ENCODE assay signal across 1 cellular context in genomic region chr2:216426166-216426777, GRCh38.
A peak's percentile ranks its signal among the peaks of the same experiment; 100 is the strongest.
TF ChIP-seq lines count a peak whose summit lies in the region.

No MANE protein-coding gene starts in this region.

TF ChIP-seq in SK-N-SH treated with all-trans-retinoic acid at 6 μM for 48 hours, 23 proteins besides CTCF, POLR2A, EP300 and RAD21 (continued from another document):
- TF ChIP-seq CREB5 (CRISPR knock-in tag; IDR thresholded peaks at IDR 0.05; ENCODE audit: low read depth) (no peak), GLIS3 (CRISPR knock-in tag; IDR thresholded peaks at IDR 0.05) (no peak), ARNTL (CRISPR knock-in tag; IDR thresholded peaks at IDR 0.05; ENCODE audit: borderline replicate concordance, low read depth) (no peak), ZNF70 (CRISPR knock-in tag; IDR thresholded peaks at IDR 0.05) (no peak), TOX (CRISPR knock-in tag; IDR thresholded peaks at IDR 0.05; ENCODE audit: borderline replicate concordance) (peak; percentile 64; the same call in 1 of the 2 replicates), TCF4 (CRISPR knock-in tag; IDR thresholded peaks at IDR 0.05; ENCODE audit: borderline replicate concordance) (0 out of 2 replicates have a peak, but pooled peaks have one; percentile 47), ZFP3 (CRISPR knock-in tag; IDR thresholded peaks at IDR 0.05) (no peak), SNAI2 (CRISPR knock-in tag; IDR thresholded peaks at IDR 0.05) (no peak), CSDC2 (CRISPR knock-in tag; IDR thresholded peaks at IDR 0.05) (no peak)
- TF ChIP-seq, protein P1, sequence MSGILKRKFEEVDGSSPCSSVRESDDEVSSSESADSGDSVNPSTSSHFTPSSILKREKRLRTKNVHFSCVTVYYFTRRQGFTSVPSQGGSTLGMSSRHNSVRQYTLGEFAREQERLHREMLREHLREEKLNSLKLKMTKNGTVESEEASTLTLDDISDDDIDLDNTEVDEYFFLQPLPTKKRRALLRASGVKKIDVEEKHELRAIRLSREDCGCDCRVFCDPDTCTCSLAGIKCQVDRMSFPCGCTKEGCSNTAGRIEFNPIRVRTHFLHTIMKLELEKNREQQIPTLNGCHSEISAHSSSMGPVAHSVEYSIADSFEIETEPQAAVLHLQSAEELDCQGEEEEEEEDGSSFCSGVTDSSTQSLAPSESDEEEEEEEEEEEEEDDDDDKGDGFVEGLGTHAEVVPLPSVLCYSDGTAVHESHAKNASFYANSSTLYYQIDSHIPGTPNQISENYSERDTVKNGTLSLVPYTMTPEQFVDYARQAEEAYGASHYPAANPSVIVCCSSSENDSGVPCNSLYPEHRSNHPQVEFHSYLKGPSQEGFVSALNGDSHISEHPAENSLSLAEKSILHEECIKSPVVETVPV (CRISPR knock-in tag; IDR thresholded peaks at IDR 0.05), result no peak
- TF ChIP-seq, protein P2, sequence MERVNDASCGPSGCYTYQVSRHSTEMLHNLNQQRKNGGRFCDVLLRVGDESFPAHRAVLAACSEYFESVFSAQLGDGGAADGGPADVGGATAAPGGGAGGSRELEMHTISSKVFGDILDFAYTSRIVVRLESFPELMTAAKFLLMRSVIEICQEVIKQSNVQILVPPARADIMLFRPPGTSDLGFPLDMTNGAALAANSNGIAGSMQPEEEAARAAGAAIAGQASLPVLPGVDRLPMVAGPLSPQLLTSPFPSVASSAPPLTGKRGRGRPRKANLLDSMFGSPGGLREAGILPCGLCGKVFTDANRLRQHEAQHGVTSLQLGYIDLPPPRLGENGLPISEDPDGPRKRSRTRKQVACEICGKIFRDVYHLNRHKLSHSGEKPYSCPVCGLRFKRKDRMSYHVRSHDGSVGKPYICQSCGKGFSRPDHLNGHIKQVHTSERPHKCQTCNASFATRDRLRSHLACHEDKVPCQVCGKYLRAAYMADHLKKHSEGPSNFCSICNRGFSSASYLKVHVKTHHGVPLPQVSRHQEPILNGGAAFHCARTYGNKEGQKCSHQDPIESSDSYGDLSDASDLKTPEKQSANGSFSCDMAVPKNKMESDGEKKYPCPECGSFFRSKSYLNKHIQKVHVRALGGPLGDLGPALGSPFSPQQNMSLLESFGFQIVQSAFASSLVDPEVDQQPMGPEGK (CRISPR knock-in tag; IDR thresholded peaks at IDR 0.05; ENCODE audit: borderline replicate concordance), result 0 out of 2 replicates have a peak, but pooled peaks have one; percentile 29
